In the genomic region with DNA sequence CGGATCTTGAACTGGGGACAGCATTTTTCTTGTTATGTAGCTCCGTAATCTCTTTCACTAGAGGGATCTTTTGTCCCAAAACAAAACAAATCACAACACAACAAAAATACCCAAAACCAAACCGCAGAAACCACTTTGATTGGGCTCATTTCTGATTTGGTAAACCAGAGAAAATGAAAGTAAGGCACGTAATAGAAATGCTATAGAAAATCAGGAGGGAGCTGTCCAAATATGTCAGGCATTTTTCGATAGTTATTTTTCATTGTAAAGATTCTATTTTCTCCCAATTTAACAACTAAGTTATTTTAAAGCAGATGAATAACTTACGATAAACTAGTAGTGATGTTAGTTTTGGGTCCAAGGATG, we compare ENCODE assay signal across 9 cellular contexts. TPM values are rescaled to one million over a fixed set of nuclear protein-coding genes. Genes with fewer than 3 reads are reported as not detected.
DNase-seq lines count a peak whose midpoint lies in the region; ATAC-seq lines count a peak whose summit lies in the region.
"Had no signal": no experiment of that assay in that cellular context is flagged by ENCODE, and none has a peak within 500 bp of the region (broad histone marks: within the 10 kb centered on the region; RNA-seq: fewer than 3 reads in every experiment).

No MANE protein-coding gene starts in this region.

- H3K36me3 Mint-ChIP-seq in activated CD8-positive, alpha-beta memory T cell treated with anti-CD3 and anti-CD28 coated beads, Interleukin-2, amount 10 ng/mL, durations not matched to agents 7 days and 5 days = peaks cover 2% of the 10 kb centered on the region
- peaks cover 0 to 5% (median 0%) of the 10 kb centered on the region in 3 donors for H3K36me3 Mint-ChIP-seq in immature natural killer cell

- H3K9me3 ChIP-seq in thymus (ENCODE audit: control insufficient read depth) = no peaks in the 10 kb centered on the region

- H3K4me1 Mint-ChIP-seq in activated CD8-positive, alpha-beta memory T cell treated with anti-CD3 and anti-CD28 coated beads, Interleukin-2, amount 10 ng/mL, durations not matched to agents 7 days and 5 days = peaks cover 12% of the 10 kb centered on the region
- peaks cover 13 to 21% of the 10 kb centered on the region in 2 donors for H3K4me1 Mint-ChIP-seq in immature natural killer cell

- CTCF ChIA-PET in activated CD8-positive, alpha-beta memory T cell treated with anti-CD3 and anti-CD28 coated beads, Interleukin-2, amount 10 ng/mL, durations not matched to agents 7 days and 5 days (lab: Charles Lee) = no interaction called here

- no peak overlapping the region for H3K27ac ChIP-seq in thymus (ENCODE audit: low read depth)

- no peaks in the 10 kb centered on the region for H3K36me3 ChIP-seq in thymus (ENCODE audit: control insufficient read depth, insufficient read depth)

- peaks cover 31% of the 10 kb centered on the region for H3K27me3 Mint-ChIP-seq in activated CD8-positive, alpha-beta memory T cell treated with anti-CD3 and anti-CD28 coated beads, Interleukin-2, amount 10 ng/mL, durations not matched to agents 7 days and 5 days
- peaks cover 4 to 10% (median 9%) of the 10 kb centered on the region in 3 donors for H3K27me3 Mint-ChIP-seq in immature natural killer cell (ENCODE audit: low read depth in 3 of 3)

- 18% methylated on average over 6 of the region's 6 CpGs for WGBS in thymus

- peak overlapping the region; percentile 45 for H3K4me3 Mint-ChIP-seq in activated CD8-positive, alpha-beta memory T cell treated with anti-CD3 and anti-CD28 coated beads, Interleukin-2, amount 10 ng/mL, durations not matched to agents 7 days and 5 days
- H3K4me3 Mint-ChIP-seq in immature natural killer cell = peak overlapping the region; percentile 46 to 80 (median 70)

- no peak for DNase-seq in activated CD8-positive, alpha-beta memory T cell treated with anti-CD3 and anti-CD28 coated beads, Interleukin-2, amount 10 ng/mL, durations not matched to agents 7 days and 5 days
- DNase-seq in activated CD8-positive, alpha-beta memory T cell treated with anti-CD3 and anti-CD28 coated beads, Interleukin-2, amount 50 U/mL, for 4 hours = no peak
- DNase-seq in amniotic epithelial cell (ENCODE audit: low read depth) (peak; percentile 4), immature natural killer cell (no peak), NCI-H526 (lab: John Stamatoyannopoulos, UW) (no peak), NOMO-1 (lab: John Stamatoyannopoulos, UW; ENCODE audit: unreplicated experiment in 2 of 2) (no peak), NCI-H1930 (lab: John Stamatoyannopoulos, UW) (no peak)

- ATAC-seq in activated CD8-positive, alpha-beta memory T cell treated with anti-CD3 and anti-CD28 coated beads, Interleukin-2, amount 10 ng/mL, durations not matched to agents 7 days and 5 days = no peak

- H3K9me3 Mint-ChIP-seq in activated CD8-positive, alpha-beta memory T cell treated with anti-CD3 and anti-CD28 coated beads, Interleukin-2, amount 10 ng/mL, durations not matched to agents 7 days and 5 days (ENCODE audit: low read depth) = no peaks in the 10 kb centered on the region
- peaks cover 0 to 7% (median 1%) of the 10 kb centered on the region in 6 donors for H3K9me3 Mint-ChIP-seq in immature natural killer cell

- peaks cover 6% of the 10 kb centered on the region for H3K4me1 ChIP-seq in thymus (ENCODE audit: control insufficient read depth, insufficient read depth, low read length)

- H3K27ac Mint-ChIP-seq in activated CD8-positive, alpha-beta memory T cell treated with anti-CD3 and anti-CD28 coated beads, Interleukin-2, amount 10 ng/mL, durations not matched to agents 7 days and 5 days = no peak overlapping the region
- no peak overlapping the region for H3K27ac Mint-ChIP-seq in immature natural killer cell

- peak overlapping the region; percentile 1 for H3K4me3 ChIP-seq in thymus (ENCODE audit: low read length)

- H3K27me3 ChIP-seq in thymus (ENCODE audit: control insufficient read depth, insufficient read depth) = peaks cover 20% of the 10 kb centered on the region

RNA-seq across cellular contexts. Expression of gene B3GALT1, which starts 2.0 kb away (rescaled TPM):
- not detected for total RNA-seq in activated CD8-positive, alpha-beta memory T cell treated with anti-CD3 and anti-CD28 coated beads, Interleukin-2, amount 10 ng/mL, durations not matched to agents 7 days and 5 days
- polyA plus RNA-seq in immature natural killer cell (not detected), thymus (0.09 TPM)
- total RNA-seq: esophagus mucosa had no signal
